Comparison of ENCODE assay signal across 7 cellular contexts in genomic region chr1:40257313-40257687, GRCh38. TPM values are rescaled to one million over a fixed set of nuclear protein-coding genes. Genes with fewer than 3 reads are reported as not detected.
DNase-seq lines count a peak whose midpoint lies in the region; ATAC-seq and TF ChIP-seq lines count a peak whose summit lies in the region.

No MANE protein-coding gene starts in this region.

- H3K4me3 ChIP-seq in GM23248 (peak overlapping the region; percentile 91), OCI-LY1 (ENCODE audit: low read depth, low read length, poor library complexity, severe bottlenecking) (peak overlapping the region; percentile 99), muscle layer of duodenum (ENCODE audit: low read depth in 1 of 2, low read length in 2 of 2) (peak overlapping the region; percentile 96 to 99)

- H3K9me2 ChIP-seq in GM23248 (ENCODE audit: insufficient read depth), result no peaks in the 10 kb centered on the region
- H3K9me2 ChIP-seq in OCI-LY1 (ENCODE audit: low read depth, low read length), result no peaks in the 10 kb centered on the region

- no peak for ATAC-seq in HG03520 (IDR thresholded peaks at IDR 0.05; ENCODE audit: unreplicated experiment)

- no peak for TF ChIP-seq CTCF in OCI-LY1 (IDR thresholded peaks at IDR 0.05; ENCODE audit: low read length)

- 1% methylated on average over 16 of the region's 16 CpGs for WGBS in GM23248 (ENCODE audit: low coverage in 1 of 2, low lambda C conversion rate in 2 of 2, missing lambda C conversion rate in 2 of 2), 2 experiments

- H3K79me2 ChIP-seq in GM23248 (ENCODE audit: insufficient read depth) (peaks cover 72% of the 10 kb centered on the region), OCI-LY1 (ENCODE audit: insufficient read depth, low read length) (peaks cover 14% of the 10 kb centered on the region; the same call in 1 of the 2 replicates)

- peaks cover 10% of the 10 kb centered on the region for H3K4me1 ChIP-seq in GM23248 (ENCODE audit: insufficient read depth)
- peaks cover 16% of the 10 kb centered on the region for H3K4me1 ChIP-seq in OCI-LY1 (ENCODE audit: insufficient read depth, low read length, severe bottlenecking)
- peaks cover 4 to 42% of the 10 kb centered on the region in 2 donors for H3K4me1 ChIP-seq in muscle layer of duodenum (ENCODE audit: control insufficient read depth in 1 of 2, insufficient read depth in 2 of 2, low read length in 2 of 2)

- H3K9ac ChIP-seq in GM23248 (peak overlapping the region; percentile 97), OCI-LY1 (ENCODE audit: low read length) (peak overlapping the region; percentile 87)

- H3F3A ChIP-seq in GM23248 (ENCODE audit: insufficient read depth), result peaks cover 11% of the 10 kb centered on the region; the same call in 1 of the 2 replicates
- no peaks in the 10 kb centered on the region for H3F3A ChIP-seq in OCI-LY1 (ENCODE audit: insufficient read depth, low read length)

- in situ Hi-C loops in GM23248 (cut with MboI), result no loop called here

- H3K27ac ChIP-seq in GM23248 (peak overlapping the region; percentile 94), OCI-LY1 (ENCODE audit: low read depth, low read length, poor library complexity, severe bottlenecking) (peak overlapping the region; percentile 83), muscle layer of duodenum (ENCODE audit: low read length) (peak overlapping the region; percentile 100)

- peak overlapping the region; percentile 99 for H3K4me2 ChIP-seq in GM23248 (ENCODE audit: unreplicated experiment)
- peak overlapping the region; percentile 76 for H3K4me2 ChIP-seq in OCI-LY1 (ENCODE audit: low read length)

- peaks cover 22% of the 10 kb centered on the region for H3K36me3 ChIP-seq in GM23248 (ENCODE audit: low read depth)
- H3K36me3 ChIP-seq in OCI-LY1 (ENCODE audit: insufficient read depth, low read length), result peaks cover 24% of the 10 kb centered on the region; the same call in 1 of the 2 replicates
- H3K36me3 ChIP-seq in muscle layer of duodenum (ENCODE audit: control insufficient read depth in 1 of 2, insufficient read depth in 2 of 2, low read length in 2 of 2), result peaks cover 18 to 22% of the 10 kb centered on the region in 2 donors

- H2AFZ ChIP-seq in GM23248 (peak overlapping the region; percentile 94), OCI-LY1 (ENCODE audit: low read length) (peak overlapping the region; percentile 33)

- H3K9me3 ChIP-seq in GM23248 (ENCODE audit: low read depth) (no peaks in the 10 kb centered on the region), OCI-LY1 (ENCODE audit: low read length) (no peaks in the 10 kb centered on the region), muscle layer of duodenum (ENCODE audit: control insufficient read depth in 1 of 2, low read length in 2 of 2) (no peaks in the 10 kb centered on the region)

- H4K20me1 ChIP-seq in GM23248 (ENCODE audit: insufficient read depth) (no peaks in the 10 kb centered on the region), OCI-LY1 (ENCODE audit: insufficient read depth, low read length) (no peaks in the 10 kb centered on the region)

- H3K27me3 ChIP-seq in GM23248 (replicated peaks; ENCODE audit: insufficient read depth) (no peaks in the 10 kb centered on the region), OCI-LY1 (ENCODE audit: insufficient read depth, low read length) (no peaks in the 10 kb centered on the region), muscle layer of duodenum (ENCODE audit: low read depth, low read length) (no peaks in the 10 kb centered on the region)

- DNase-seq in GM03348 (ENCODE audit: low spot score) (peak; percentile 14), GM23248 (peak; percentile 62)
- DNase-seq in effector CD8-positive, alpha-beta T cell (lab: John Stamatoyannopoulos, UW), result peak; percentile 39
- no peak for DNase-seq in activated effector memory CD4-positive, alpha-beta T cell treated with Interleukin-2 at 50 U/mL for 16 hours

RNA-seq across cellular contexts. Expression of gene ZMPSTE24, which starts 0.7 kb away (rescaled TPM):
- total RNA-seq in GM23248 (2014; rRNA removed; shearing (Covaris generic)), result 79.9 and 83.2 TPM in 2 replicates
- polyA plus RNA-seq in GM23248 (2016; fragmentation: Nextera tagmentation; extraction: Ambion mirVana), result 61.7 and 63.2 TPM in 2 replicates

RNA-seq across cellular contexts. Expression of gene TMCO2, which starts 9.6 kb away (rescaled TPM):
- not detected in 2 replicates for total RNA-seq in GM23248 (2014; rRNA removed; shearing (Covaris generic))
- polyA plus RNA-seq in GM23248 (2016; fragmentation: Nextera tagmentation; extraction: Ambion mirVana), result not detected in 2 replicates

RNA-seq across cellular contexts. Expression of gene COL9A2, which starts 59.8 kb away (rescaled TPM):
- 0.89 and 2.8 TPM in 2 replicates for total RNA-seq in GM23248 (2014; rRNA removed; shearing (Covaris generic))
- 0.80 and 0.91 TPM in 2 replicates for polyA plus RNA-seq in GM23248 (2016; fragmentation: Nextera tagmentation; extraction: Ambion mirVana)
